In the genomic region with DNA sequence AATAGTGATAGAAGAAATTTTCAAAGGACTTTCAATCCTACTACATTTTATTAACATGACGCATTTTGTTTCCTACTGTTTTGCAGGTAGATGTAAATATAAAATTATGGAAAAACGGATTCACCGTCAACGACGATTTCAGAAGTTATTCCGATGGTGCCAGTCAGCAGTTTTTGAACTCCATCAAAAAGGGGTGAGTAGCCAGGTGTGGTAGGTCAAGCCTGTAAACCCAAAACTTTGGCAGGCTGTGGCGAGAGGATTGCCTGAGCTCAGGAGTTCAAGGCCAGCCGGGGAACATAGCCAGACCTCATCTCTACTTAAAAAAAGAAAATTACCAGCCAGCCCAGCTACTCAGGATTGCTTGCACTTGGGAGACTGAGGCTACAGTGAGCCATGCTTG, we compare ENCODE assay signal across 9 cellular contexts. TPM values are rescaled to one million over a fixed set of nuclear protein-coding genes. Genes with fewer than 3 reads are reported as not detected.
"Had no signal": no experiment of that assay in that cellular context is flagged by ENCODE, and none has a peak within 500 bp of the region (broad histone marks: within the 10 kb centered on the region; RNA-seq: fewer than 3 reads in every experiment).

No MANE protein-coding gene starts in this region.

- H3K4me3 ChIP-seq: GM23338 had no signal

- H3K4me2 ChIP-seq: GM23338 had no signal

- H3K27ac ChIP-seq: HL-60 had no signal

- H2AFZ ChIP-seq: GM23338 had no signal

- ATAC-seq: GM23338 had no signal

- DNase-seq: H9, HCEC 1CT, KG1 had no signal

- FAIRE-seq: H1, H54 had no signal

RNA-seq across cellular contexts. Expression of a gene that starts 33.0 kb away (rescaled TPM):
- total RNA-seq: HT1080 had no signal
- polyA plus RNA-seq: IgD-negative memory B cell had no signal
